8 cellular contexts compared by ENCODE assay signal in the genomic region with DNA sequence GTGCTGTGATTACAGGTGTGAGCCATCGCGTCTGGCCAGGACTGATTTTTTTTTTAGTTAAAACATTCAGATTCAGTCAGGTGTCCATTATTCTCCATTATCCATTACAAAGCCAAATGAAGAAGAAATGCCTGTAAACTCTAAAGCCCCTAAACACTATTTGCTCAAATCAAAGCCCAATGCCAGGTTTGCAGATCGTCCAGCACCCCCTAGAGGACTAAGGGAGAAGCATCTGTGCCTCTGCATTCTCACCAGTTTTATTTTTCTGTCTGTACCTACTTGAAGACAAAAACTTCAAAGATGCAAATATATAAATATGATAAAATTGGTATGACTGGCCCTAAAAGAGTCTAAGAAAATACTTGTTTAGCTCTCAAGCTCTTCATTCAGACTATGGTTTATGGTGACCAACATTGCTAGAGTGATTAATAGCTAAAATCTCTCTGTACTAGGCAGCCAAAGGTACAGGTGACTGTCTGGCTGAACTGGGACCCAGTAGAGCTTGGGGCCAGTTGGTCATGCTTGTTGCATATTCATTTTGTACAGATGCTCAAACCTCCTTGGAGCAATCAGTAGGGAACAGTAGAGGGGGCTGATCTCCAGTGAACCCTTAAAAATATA.
DNase-seq lines count a peak whose midpoint lies in the region; ATAC-seq and TF ChIP-seq lines count a peak whose summit lies in the region.

No MANE protein-coding gene starts in this region.

- H3F3A ChIP-seq in SU-DHL-6 (ENCODE audit: insufficient read depth), result no peaks in the 10 kb centered on the region

- intact Hi-C loops in spleen (cut with DNase I; ENCODE audit: low total_unique reads), result no loop called here

- no peak overlapping the region for H3K27ac ChIP-seq in SU-DHL-6 (ENCODE audit: low read depth, low read length)
- no peak overlapping the region for H3K27ac ChIP-seq in spleen

- H3K9me3 ChIP-seq in SU-DHL-6 (ENCODE audit: insufficient read depth, low read length) (no peaks in the 10 kb centered on the region), spleen (no peaks in the 10 kb centered on the region)

- no peak overlapping the region for H2AFZ ChIP-seq in SU-DHL-6 (ENCODE audit: low read depth, low read length, severe bottlenecking)

- no peaks in the 10 kb centered on the region for H3K9me2 ChIP-seq in SU-DHL-6 (replicated peaks; ENCODE audit: insufficient read depth, low read length)

- DNase-seq in NCI-H1417 (lab: John Stamatoyannopoulos, UW) (peak in 2 of 3 experiments; percentile 43 to 64), NCI-H1417 treated with DMSO at 0.1 percent for 48 hours (lab: John Stamatoyannopoulos, UW) (no peak), HuH-7 (ENCODE audit: low spot score) (peak; percentile 43), fibroblast of villous mesenchyme (ENCODE audit: low read depth) (peak; percentile 57), spleen (no peak)

- H3K79me2 ChIP-seq in SU-DHL-6 (ENCODE audit: insufficient read depth, low read length), result no peaks in the 10 kb centered on the region

- H3K27me3 ChIP-seq in SU-DHL-6 (ENCODE audit: low read length) (no peaks in the 10 kb centered on the region), spleen (replicated peaks in 1 of 7) (no peaks in the 10 kb centered on the region)

- WGBS in spleen, 5 donors, result 63 to 67% (median 64%) methylated on average over 3 of the region's 3 CpGs

- no peak for ATAC-seq in GM21528 (IDR thresholded peaks at IDR 0.05; ENCODE audit: low FRiP score, unreplicated experiment)
- ATAC-seq in GM19324 (IDR thresholded peaks at IDR 0.05; ENCODE audit: low FRiP score, unreplicated experiment), result no peak

- H3K9ac ChIP-seq in SU-DHL-6 (ENCODE audit: low read length), result no peak overlapping the region

- H4K20me1 ChIP-seq in SU-DHL-6 (ENCODE audit: low read depth, low read length), result no peaks in the 10 kb centered on the region

- TF ChIP-seq CTCF in SU-DHL-6 (IDR thresholded peaks at IDR 0.05; ENCODE audit: insufficient read depth, low read length, poor library complexity, severe bottlenecking) (peak; percentile 89), fibroblast of villous mesenchyme (IDR thresholded peaks at IDR 0.05; ENCODE audit: insufficient read depth, low read depth, low read length) (peak; percentile 94), spleen (IDR thresholded peaks at IDR 0.05 in 8 of 11, conservative IDR thresholded peaks at IDR 0.05 in 3 of 11) (peak; percentile 38 to 83 (median 69))

- H3K4me3 ChIP-seq in SU-DHL-6 (ENCODE audit: insufficient read depth, low read length, poor library complexity, severe bottlenecking), result no peak overlapping the region
- H3K4me3 ChIP-seq in fibroblast of villous mesenchyme (ENCODE audit: low read depth, low read length), result no peak overlapping the region
- H3K4me3 ChIP-seq in spleen, result no peak overlapping the region

- TF ChIP-seq POLR2A in spleen (IDR thresholded peaks at IDR 0.05), result no peak

- H3K36me3 ChIP-seq in SU-DHL-6 (ENCODE audit: low read length), result no peaks in the 10 kb centered on the region
- H3K36me3 ChIP-seq in spleen, result peaks cover 0 to 93% (median 24%) of the 10 kb centered on the region in 6 donors

- no peak overlapping the region for H3K4me2 ChIP-seq in SU-DHL-6 (ENCODE audit: low read depth, low read length, poor library complexity, severe bottlenecking)

- H3K4me1 ChIP-seq in spleen, result peaks cover 0 to 30% (median 6%) of the 10 kb centered on the region in 6 donors

Comparison
In these comparisons a context has a peak if more than half of its experiments do, and no peak if none do; other contexts are left out.
1. DNase-seq: peak in NCI-H1417 (2 of 3), HuH-7 (single experiment) and fibroblast of villous mesenchyme (single experiment); none in NCI-H1417 treated with DMSO at 0.1 percent for 48 hours (single experiment) and spleen (single experiment).
2. Peak in every context shown above with its lines, with median percentiles within 50 percentile points of each other: CTCF ChIP-seq.